Comparison of ENCODE assay signal across 11 cellular contexts in genomic region chr2:98726172-98726725, GRCh38. TPM values are rescaled to one million over a fixed set of nuclear protein-coding genes. Genes with fewer than 3 reads are reported as not detected.
A peak's percentile ranks its signal among the peaks of the same experiment; 100 is the strongest.
DNase-seq lines count a peak whose midpoint lies in the region; ATAC-seq and FAIRE-seq lines count a peak whose summit lies in the region.
"Had no signal": no experiment of that assay in that cellular context is flagged by ENCODE, and none has a peak within 500 bp of the region (broad histone marks: within the 10 kb centered on the region; RNA-seq: fewer than 3 reads in every experiment).

No MANE protein-coding gene starts in this region.

- H3K27ac ChIP-seq in CD4-positive, CD25-positive, alpha-beta regulatory T cell (ENCODE audit: insufficient read depth, low read length, poor library complexity, severe bottlenecking) = no peak overlapping the region
- H3K27ac ChIP-seq in CD8-positive, alpha-beta memory T cell (ENCODE audit: low read depth, low read length) = no peak overlapping the region

- peak overlapping the region; percentile 90 for H3K4me3 ChIP-seq in CD4-positive, CD25-positive, alpha-beta regulatory T cell (ENCODE audit: low read depth, low read length)
- H3K4me3 ChIP-seq in CD8-positive, alpha-beta memory T cell (ENCODE audit: low read length) = peak overlapping the region; percentile 72

- H3K4me1 Mint-ChIP-seq in CD4-positive, CD25-positive, alpha-beta regulatory T cell = peaks cover 44 to 75% (median 60%) of the 10 kb centered on the region in 4 donors
- peaks cover 68 to 82% (median 78%) of the 10 kb centered on the region in 3 donors for H3K4me1 Mint-ChIP-seq in CD8-positive, alpha-beta memory T cell
- H3K4me1 Mint-ChIP-seq in activated CD4-positive, alpha-beta memory T cell treated with anti-CD3 and anti-CD28 coated beads, Interleukin-2, amount 10 ng/mL, durations not matched to agents 7 days and 5 days = peaks cover 59% of the 10 kb centered on the region
- peaks cover 63 to 87% of the 10 kb centered on the region in 2 donors for H3K4me1 Mint-ChIP-seq in immature natural killer cell

- peaks cover 34% of the 10 kb centered on the region for H3K36me3 Mint-ChIP-seq in CD4-positive, CD25-positive, alpha-beta regulatory T cell
- H3K36me3 Mint-ChIP-seq in CD8-positive, alpha-beta memory T cell = peaks cover 19 to 68% (median 20%) of the 10 kb centered on the region in 3 donors
- peaks cover 46% of the 10 kb centered on the region for H3K36me3 Mint-ChIP-seq in activated CD4-positive, alpha-beta memory T cell treated with anti-CD3 and anti-CD28 coated beads, Interleukin-2, amount 10 ng/mL, durations not matched to agents 7 days and 5 days (ENCODE audit: low read depth)
- peaks cover 3 to 22% (median 5%) of the 10 kb centered on the region in 3 donors for H3K36me3 Mint-ChIP-seq in immature natural killer cell

- no peak for FAIRE-seq in HTR-8/SVneo (lab: Jason Lieb, UNC)

- peak overlapping the region; percentile 46 to 94 (median 82) for H3K4me3 Mint-ChIP-seq in CD4-positive, CD25-positive, alpha-beta regulatory T cell
- H3K4me3 Mint-ChIP-seq in CD8-positive, alpha-beta memory T cell = peak overlapping the region; percentile 78 to 95 (median 84)
- peak overlapping the region; percentile 58 for H3K4me3 Mint-ChIP-seq in activated CD4-positive, alpha-beta memory T cell treated with anti-CD3 and anti-CD28 coated beads, Interleukin-2, amount 10 ng/mL, durations not matched to agents 7 days and 5 days
- H3K4me3 Mint-ChIP-seq in immature natural killer cell = no peak overlapping the region

- POLR2A ChIA-PET in CD8-positive, alpha-beta memory T cell (lab: Charles Lee) = interaction anchor here (0.5 to 1.5 kb wide), 2 partner anchors 11 to 62 kb away, joined by 3 read pairs; no protein-coding TSS in a partner anchor
- POLR2A ChIA-PET in activated CD4-positive, alpha-beta memory T cell treated with anti-CD3 and anti-CD28 coated beads, Interleukin-2, amount 10 ng/mL, durations not matched to agents 7 days and 5 days (lab: Charles Lee) = interaction anchor here (0.8 to 15.9 kb wide), 5 partner anchors 8 to 67 kb away, joined by 3 to 291 read pairs (median 6); no protein-coding TSS in a partner anchor

- H3K36me3 ChIP-seq in CD4-positive, CD25-positive, alpha-beta regulatory T cell (ENCODE audit: control insufficient read depth, insufficient read depth, low read length) = peaks cover 30% of the 10 kb centered on the region
- peaks cover 22% of the 10 kb centered on the region for H3K36me3 ChIP-seq in CD8-positive, alpha-beta memory T cell (ENCODE audit: insufficient read depth, low read length)

- no peak for ATAC-seq in CD4-positive, CD25-positive, alpha-beta regulatory T cell (ENCODE audit: low read depth in 2 of 2)
- ATAC-seq: SK-N-SH treated with all-trans-retinoic acid at 6 μM for 48 hours had no signal

- CTCF ChIA-PET in CD8-positive, alpha-beta memory T cell (lab: Charles Lee) = interaction anchor here (0.9 to 1.2 kb wide), 2 partner anchors 43 to 62 kb away, joined by 3 to 4 read pairs; no protein-coding TSS in a partner anchor
- CTCF ChIA-PET in activated CD4-positive, alpha-beta memory T cell treated with anti-CD3 and anti-CD28 coated beads, Interleukin-2, amount 10 ng/mL, durations not matched to agents 7 days and 5 days (lab: Charles Lee) = interaction anchor here (0.9 to 1.4 kb wide), 3 partner anchors 45 to 77 kb away, joined by 3 to 4 read pairs (median 3); no protein-coding TSS in a partner anchor

- H3K9me3 Mint-ChIP-seq in CD4-positive, CD25-positive, alpha-beta regulatory T cell = peaks cover 0 to 8% (median 0%) of the 10 kb centered on the region in 7 donors
- H3K9me3 Mint-ChIP-seq in CD8-positive, alpha-beta memory T cell = peaks cover 0 to 5% (median 0%) of the 10 kb centered on the region in 5 donors
- H3K9me3 Mint-ChIP-seq in activated CD4-positive, alpha-beta memory T cell treated with anti-CD3 and anti-CD28 coated beads, Interleukin-2, amount 10 ng/mL, durations not matched to agents 7 days and 5 days = no peaks in the 10 kb centered on the region
- H3K9me3 Mint-ChIP-seq in immature natural killer cell = peaks cover 0 to 3% (median 0%) of the 10 kb centered on the region in 6 donors

- peaks cover 41% of the 10 kb centered on the region for H3K4me1 ChIP-seq in CD4-positive, CD25-positive, alpha-beta regulatory T cell (ENCODE audit: control insufficient read depth, insufficient read depth, low read length, poor library complexity, severe bottlenecking)
- H3K4me1 ChIP-seq in CD8-positive, alpha-beta memory T cell (ENCODE audit: insufficient read depth, low read length) = peaks cover 57% of the 10 kb centered on the region

- peak overlapping the region in 2 of 3 donors; percentile 38 to 41 for H3K27ac Mint-ChIP-seq in CD4-positive, CD25-positive, alpha-beta regulatory T cell
- H3K27ac Mint-ChIP-seq in CD8-positive, alpha-beta memory T cell = peak overlapping the region; percentile 67 to 90 (median 81)
- peak overlapping the region; percentile 47 for H3K27ac Mint-ChIP-seq in activated CD4-positive, alpha-beta memory T cell treated with anti-CD3 and anti-CD28 coated beads, Interleukin-2, amount 10 ng/mL, durations not matched to agents 7 days and 5 days
- peak overlapping the region in 4 of 6 donors; percentile 49 to 63 (median 56) for H3K27ac Mint-ChIP-seq in immature natural killer cell

- no peaks in the 10 kb centered on the region for H3K27me3 Mint-ChIP-seq in CD4-positive, CD25-positive, alpha-beta regulatory T cell
- no peaks in the 10 kb centered on the region for H3K27me3 Mint-ChIP-seq in CD8-positive, alpha-beta memory T cell
- no peaks in the 10 kb centered on the region for H3K27me3 Mint-ChIP-seq in activated CD4-positive, alpha-beta memory T cell treated with anti-CD3 and anti-CD28 coated beads, Interleukin-2, amount 10 ng/mL, durations not matched to agents 7 days and 5 days
- peaks cover 0 to 8% (median 2%) of the 10 kb centered on the region in 3 donors for H3K27me3 Mint-ChIP-seq in immature natural killer cell (ENCODE audit: low read depth in 3 of 3)

- H3K9me3 ChIP-seq in CD4-positive, CD25-positive, alpha-beta regulatory T cell (ENCODE audit: control insufficient read depth in 2 of 2, low read length in 2 of 2) = peaks cover 0 to 6% of the 10 kb centered on the region in 2 experiments
- no peaks in the 10 kb centered on the region for H3K9me3 ChIP-seq in CD8-positive, alpha-beta memory T cell (ENCODE audit: low read length)

- DNase-seq in CD4-positive, CD25-positive, alpha-beta regulatory T cell = no peak
- no peak for DNase-seq in CD8-positive, alpha-beta memory T cell
- DNase-seq in activated CD4-positive, alpha-beta memory T cell treated with anti-CD3 and anti-CD28 coated beads, Interleukin-2, amount 10 ng/mL, durations not matched to agents 7 days and 5 days = no peak
- DNase-seq in immature natural killer cell = no peak
- DNase-seq in nucleus accumbens (lab: John Stamatoyannopoulos, UW) = no peak
- no peak for DNase-seq in HTR-8/SVneo (ENCODE audit: insufficient read length, low spot score)
- no peak for DNase-seq in stimulated activated CD8-positive, alpha-beta memory T cell treated with anti-CD3 and anti-CD28 coated beads, Interleukin-4, amount 100 ng/mL, for 48 hours
- DNase-seq in NCI-H2196 (lab: John Stamatoyannopoulos, UW; ENCODE audit: unreplicated experiment) = no peak
- DNase-seq: foreskin fibroblast, NCI-H1092 treated with DMSO at 0.1 percent for 48 hours had no signal

- H3K27me3 ChIP-seq in CD4-positive, CD25-positive, alpha-beta regulatory T cell (ENCODE audit: control insufficient read depth, insufficient read depth, low read length) = no peaks in the 10 kb centered on the region
- H3K27me3 ChIP-seq in CD8-positive, alpha-beta memory T cell (ENCODE audit: insufficient read depth, low read length, poor library complexity, severe bottlenecking) = no peaks in the 10 kb centered on the region

RNA-seq across cellular contexts. Expression of gene MGAT4A, which starts 4.7 kb away (rescaled TPM):
- total RNA-seq in CD4-positive, CD25-positive, alpha-beta regulatory T cell = 105 TPM
- 100 to 1,000 TPM; 101 to 143 (median 129) TPM for polyA plus RNA-seq in CD4-positive, CD25-positive, alpha-beta regulatory T cell
- total RNA-seq in CD8-positive, alpha-beta memory T cell = 10 to 100 TPM; 65.2 to 66.8 TPM
- 211 TPM for polyA plus RNA-seq in CD8-positive, alpha-beta memory T cell
- total RNA-seq in activated CD4-positive, alpha-beta memory T cell treated with anti-CD3 and anti-CD28 coated beads, Interleukin-2, amount 10 ng/mL, durations not matched to agents 7 days and 5 days = 10 to 100 TPM; 69.8 to 80.6 TPM
- 100 to 1,000 TPM; 113 to 155 (median 128) TPM for polyA plus RNA-seq in immature natural killer cell

Comparison
In these comparisons a context has a peak if more than half of its experiments do, and no peak if none do; other contexts are left out.
1. H3K4me3 Mint-ChIP-seq: peak in CD4-positive, CD25-positive, alpha-beta regulatory T cell (4 of 4), CD8-positive, alpha-beta memory T cell (7 of 7) and activated CD4-positive, alpha-beta memory T cell treated with anti-CD3 and anti-CD28 coated beads, Interleukin-2, amount 10 ng/mL, durations not matched to agents 7 days and 5 days (single experiment); none in immature natural killer cell (0 of 5).
2. Peak in every context shown above with its lines, with median percentiles within 50 percentile points of each other: H3K27ac Mint-ChIP-seq.